In genomic region chr4:139465922-139466321, GRCh38 we compare ENCODE assay signal across 23 cellular contexts.
"Had no signal": no experiment of that assay in that cellular context is flagged by ENCODE, and none has a peak within 500 bp of the region (broad histone marks: within the 10 kb centered on the region; RNA-seq: fewer than 3 reads in every experiment).

No MANE protein-coding gene starts in this region.

- ATAC-seq: left ventricle myocardium superior; natural killer cell; sciatic nerve; stimulated activated memory B cell treated with anti-CD40 and anti-IgM and Interleukin-4, amounts not matched to agents 10 μg/mL and 1 μg/mL and 100 μg/mL, for 72 hours; stimulated activated naive CD8-positive, alpha-beta T cell treated with anti-CD3 and anti-CD28 coated beads, Interleukin-15, Interleukin-2, amounts not matched to agents 100 U/mL and 50 U/mL, for 24 hours had no signal

- FAIRE-seq: frontal cortex, keratinocyte, urothelium cell line had no signal

- H3K27ac ChIP-seq: colonic mucosa, esophagus muscularis mucosa, neutrophil, parathyroid adenoma, testis, tibial artery, upper lobe of left lung had no signal

- H3K4me1 ChIP-seq: colonic mucosa, parathyroid adenoma, testis had no signal

- H3K36me3 ChIP-seq: colonic mucosa, tibial artery, upper lobe of left lung had no signal

- H3K27me3 ChIP-seq: colonic mucosa, esophagus muscularis mucosa, neutrophil, testis, tibial artery, upper lobe of left lung had no signal

- DNase-seq: colonic mucosa; effector CD8-positive, alpha-beta T cell; endodermal cell; hypothalamus; immature natural killer cell; left ventricle myocardium superior; natural killer cell; stimulated activated CD4-positive, alpha-beta T cell treated with anti-CD3 and anti-CD28 coated beads, Interleukin-2, amount 100 ng/mL, for 24 hours; stimulated activated CD4-positive, alpha-beta T cell treated with anti-CD3 and anti-CD28 coated beads, Interleukin-4, amount 100 ng/mL, for 24 hours; stimulated activated naive CD8-positive, alpha-beta T cell treated with anti-CD3 and anti-CD28 coated beads, Interleukin-15, Interleukin-2, amounts not matched to agents 100 U/mL and 50 U/mL, for 24 hours; substantia nigra; testis; tibial artery; upper lobe of left lung had no signal

- H3K9me3 ChIP-seq: colonic mucosa, esophagus muscularis mucosa, neutrophil, testis, tibial artery, upper lobe of left lung had no signal

- H3K9ac ChIP-seq: parathyroid adenoma had no signal

- H3K4me3 ChIP-seq: colonic mucosa, esophagus muscularis mucosa, lung, testis, tibial artery, upper lobe of left lung had no signal

- H2AFZ ChIP-seq: parathyroid adenoma had no signal
